Comparison of ENCODE assay signal across 9 cellular contexts in the genomic region with DNA sequence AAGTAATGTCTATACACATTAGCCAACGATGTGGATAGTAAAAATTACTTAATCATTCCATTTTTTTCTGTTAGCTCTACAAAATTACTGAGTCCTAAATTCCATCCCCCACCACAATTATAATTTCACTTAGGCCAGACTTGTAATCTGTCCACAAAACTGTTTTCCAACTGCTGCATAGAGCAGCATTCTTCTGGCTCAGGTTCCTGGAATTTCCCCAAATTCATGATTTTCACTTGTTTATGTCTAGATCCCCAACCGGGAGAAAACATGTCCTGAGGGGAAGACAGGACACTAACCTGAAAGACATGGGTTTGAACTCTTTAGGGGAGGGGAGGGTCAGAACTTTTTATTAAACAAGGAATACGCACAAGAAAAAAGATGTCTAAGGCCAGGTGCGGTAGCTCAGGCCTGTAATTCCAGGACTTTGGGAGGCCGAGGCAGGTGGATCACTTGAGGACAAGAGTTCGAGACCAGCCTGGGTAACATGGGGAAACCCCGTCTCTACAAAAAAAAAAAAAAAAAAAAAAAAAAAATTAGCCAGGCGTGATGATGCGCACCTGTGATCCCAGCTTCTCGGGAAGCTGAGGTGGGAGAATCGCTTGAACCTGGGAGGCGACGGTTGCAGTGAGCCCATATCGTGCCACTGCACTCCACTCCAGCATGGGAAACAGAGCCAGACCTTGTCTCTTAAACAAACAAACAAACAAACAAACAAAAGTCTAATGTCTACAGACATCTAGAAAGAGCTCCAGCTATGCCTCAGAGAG. TPM values are rescaled to one million over a fixed set of nuclear protein-coding genes. Genes with fewer than 3 reads are reported as not detected.
A peak's percentile ranks its signal among the peaks of the same experiment; 100 is the strongest.
DNase-seq lines count a peak whose midpoint lies in the region; ATAC-seq and TF ChIP-seq lines count a peak whose summit lies in the region.
"Had no signal": no experiment of that assay in that cellular context is flagged by ENCODE, and none has a peak within 500 bp of the region (broad histone marks: within the 10 kb centered on the region; RNA-seq: fewer than 3 reads in every experiment).

No MANE protein-coding gene starts in this region.

- H4K8ac ChIP-seq in H9 (replicated peaks; ENCODE audit: insufficient read length, low read depth, low read length) (no peak overlapping the region), mesenchymal stem cell (ENCODE audit: low read length) (no peak overlapping the region)

- no peak overlapping the region for H3K27ac ChIP-seq in AG04450 (ENCODE audit: low read depth, low read length)
- H3K27ac ChIP-seq in H9 (ENCODE audit: insufficient read length, low read depth, low read length): no peak overlapping the region
- no peak overlapping the region for H3K27ac ChIP-seq in mesenchymal stem cell (ENCODE audit: low read length, poor library complexity, severe bottlenecking)

- peaks cover 3% of the 10 kb centered on the region in 2 experiments; a peak in 3 of 5 replicates for H3K9me3 Mint-ChIP-seq in H9
- peaks cover 4% of the 10 kb centered on the region for H3K9me3 Mint-ChIP-seq in activated naive CD8-positive, alpha-beta T cell treated with anti-CD3 and anti-CD28 coated beads, Interleukin-2, amount 50 U/mL, for 24 hours

- H2AFZ ChIP-seq in H9 (ENCODE audit: low read length) (no peak overlapping the region), mesenchymal stem cell (ENCODE audit: low read depth, low read length) (no peak overlapping the region)

- H3K36me3 ChIP-seq in mesenchymal stem cell (ENCODE audit: control insufficient read depth in 1 of 2, insufficient read depth in 2 of 2, low read depth in 1 of 2, low read length in 2 of 2): no peaks in the 10 kb centered on the region

- no CpG with 5 or more reads among the region's 14 CpGs for WGBS in H9 (ENCODE audit: extremely low coverage, insufficient read length, low lambda C conversion rate)
- 84% methylated on average over 9 of the region's 14 CpGs for WGBS in mesenchymal stem cell

- no peak for ATAC-seq in activated naive CD8-positive, alpha-beta T cell treated with anti-CD3 and anti-CD28 coated beads, Interleukin-2, amount 50 U/mL, for 24 hours
- ATAC-seq in omental fat pad (ENCODE audit: low FRiP score): no peak

- peaks cover 3 to 4% (median 3%) of the 10 kb centered on the region in 3 experiments; a peak in 5 of 7 replicates for H3K36me3 Mint-ChIP-seq in H9 (ENCODE audit: insufficient read depth in 1 of 3, low read depth in 3 of 3)
- peaks cover 23% of the 10 kb centered on the region for H3K36me3 Mint-ChIP-seq in activated naive CD8-positive, alpha-beta T cell treated with anti-CD3 and anti-CD28 coated beads, Interleukin-2, amount 50 U/mL, for 24 hours (ENCODE audit: low read depth)

- H3K4me1 ChIP-seq in H9 (ENCODE audit: insufficient read depth, low read length) (no peaks in the 10 kb centered on the region), mesenchymal stem cell (ENCODE audit: control insufficient read depth, insufficient read depth, low read depth, low read length) (peaks cover 11% of the 10 kb centered on the region)

- H3K23me2 ChIP-seq in H9 (ENCODE audit: insufficient read length, low read depth, low read length, poor library complexity, severe bottlenecking): peaks cover 5% of the 10 kb centered on the region

- H3K9me3 ChIP-seq in AG04450 (ENCODE audit: control insufficient read depth, insufficient read depth, low read length) (no peaks in the 10 kb centered on the region; the same call in 1 of the 2 replicates), H9 (ENCODE audit: control insufficient read depth, low read depth, low read length) (no peaks in the 10 kb centered on the region), mesenchymal stem cell (ENCODE audit: control insufficient read depth, low read length) (no peaks in the 10 kb centered on the region)

- H2BK12ac ChIP-seq in H9 (ENCODE audit: insufficient read length, low read depth, low read length): no peak overlapping the region
- no peak overlapping the region for H2BK12ac ChIP-seq in mesenchymal stem cell (ENCODE audit: low read length in 2 of 2)

- peaks cover 2% of the 10 kb centered on the region for H3K79me1 ChIP-seq in H9 (ENCODE audit: insufficient read depth, low read depth, low read length, poor library complexity, severe bottlenecking)
- H3K79me1 ChIP-seq in mesenchymal stem cell (replicated peaks; ENCODE audit: low read length, poor library complexity, severe bottlenecking): peaks cover 5% of the 10 kb centered on the region

- H2BK20ac ChIP-seq in H9 (ENCODE audit: low read depth, low read length, poor library complexity, severe bottlenecking): no peak overlapping the region

- no peak overlapping the region for H2BK15ac ChIP-seq in H9 (ENCODE audit: low read depth, low read length)
- H2BK15ac ChIP-seq in mesenchymal stem cell (ENCODE audit: low read depth, poor library complexity, severe bottlenecking): no peak overlapping the region

- H3K27me3 Mint-ChIP-seq in H9 (ENCODE audit: low read depth): peaks cover 17% of the 10 kb centered on the region
- no peaks in the 10 kb centered on the region for H3K27me3 Mint-ChIP-seq in activated naive CD8-positive, alpha-beta T cell treated with anti-CD3 and anti-CD28 coated beads, Interleukin-2, amount 50 U/mL, for 24 hours

- no peak overlapping the region; a peak in 1 of 7 replicates for H3K27ac Mint-ChIP-seq in H9
- H3K27ac Mint-ChIP-seq in activated naive CD8-positive, alpha-beta T cell treated with anti-CD3 and anti-CD28 coated beads, Interleukin-2, amount 50 U/mL, for 24 hours: peak overlapping the region; percentile 90

- H2BK120ac ChIP-seq in H9 (ENCODE audit: low read depth, low read length, poor library complexity, severe bottlenecking) (no peak overlapping the region), mesenchymal stem cell (ENCODE audit: low read depth, low read length) (no peak overlapping the region)

- H3K18ac ChIP-seq in H9 (ENCODE audit: insufficient read length, low read depth, low read length) (no peak overlapping the region), mesenchymal stem cell (ENCODE audit: low read depth in 1 of 2, low read length in 2 of 2) (peak overlapping the region in 1 of 2 experiments; percentile 55)

- no peak overlapping the region for H3K4ac ChIP-seq in H9 (ENCODE audit: low read depth, low read length)
- no peak overlapping the region for H3K4ac ChIP-seq in mesenchymal stem cell (ENCODE audit: low read depth in 1 of 2, low read length in 2 of 2)

- H3K4me3 ChIP-seq in AG04450 (ENCODE audit: low read depth, low read length) (peak overlapping the region; percentile 90), mesenchymal stem cell (ENCODE audit: insufficient read depth in 1 of 2, low read depth in 1 of 2, low read length in 2 of 2) (peak overlapping the region in 1 of 2 experiments; percentile 97)

- TF ChIP-seq CTCF in AG04450 (IDR thresholded peaks at IDR 0.05; ENCODE audit: low read depth, low read length) (no peak), H9 (conservative IDR thresholded peaks at IDR 0.05) (no peak), omental fat pad (IDR thresholded peaks at IDR 0.05) (no peak)

- H3K23ac ChIP-seq in H9 (ENCODE audit: insufficient read length, low read depth, low read length) (no peak overlapping the region), mesenchymal stem cell (ENCODE audit: low read length in 2 of 2) (no peak overlapping the region)

- no peak overlapping the region for H3K56ac ChIP-seq in H9 (ENCODE audit: insufficient read length, low read depth, low read length)

- H3K14ac ChIP-seq in H9 (ENCODE audit: insufficient read depth, low read length): no peak overlapping the region
- no peak overlapping the region for H3K14ac ChIP-seq in mesenchymal stem cell (ENCODE audit: low read length in 2 of 2)

- no peak overlapping the region for H3K4me2 ChIP-seq in H9 (ENCODE audit: insufficient read depth, insufficient read length, low read length)
- peak overlapping the region; percentile 55 for H3K4me2 ChIP-seq in mesenchymal stem cell (ENCODE audit: low read length, poor library complexity, severe bottlenecking)

- no peak overlapping the region for H4K5ac ChIP-seq in H9 (ENCODE audit: insufficient read length, low read depth, low read length)

- no peak overlapping the region for H2AK5ac ChIP-seq in H9 (ENCODE audit: insufficient read length, low read length)
- H2AK5ac ChIP-seq in mesenchymal stem cell (ENCODE audit: low read length, severe bottlenecking): no peak overlapping the region

- H4K20me1 ChIP-seq in H9 (ENCODE audit: control insufficient read depth, insufficient read depth, insufficient read length): no peaks in the 10 kb centered on the region

- H2BK5ac ChIP-seq in H9 (ENCODE audit: insufficient read length, low read length) (no peak overlapping the region), mesenchymal stem cell (ENCODE audit: low read depth, low read length, poor library complexity, severe bottlenecking) (no peak overlapping the region)

- H3K4me3 Mint-ChIP-seq in H9: peak overlapping the region; percentile 87 to 90
- H3K4me3 Mint-ChIP-seq in activated naive CD8-positive, alpha-beta T cell treated with anti-CD3 and anti-CD28 coated beads, Interleukin-2, amount 50 U/mL, for 24 hours: peak overlapping the region; percentile 88

- POLR2A ChIA-PET in AG04450 (lab: Yijun Ruan, JAX): interaction anchor here (1.0 kb wide), 1 partner anchor 27 kb away, joined by 3 read pairs; a partner anchor contains a TSS

- no peaks in the 10 kb centered on the region for H3K27me3 ChIP-seq in AG04450 (ENCODE audit: control insufficient read depth, insufficient read depth, low read length)
- no peaks in the 10 kb centered on the region for H3K27me3 ChIP-seq in H9 (ENCODE audit: insufficient read depth, low read length)
- no peaks in the 10 kb centered on the region for H3K27me3 ChIP-seq in mesenchymal stem cell (ENCODE audit: control insufficient read depth in 1 of 2, insufficient read depth in 1 of 2, low read length in 2 of 2)

- no peak for DNase-seq in AG04450 (ENCODE audit: low read depth, low spot score)
- no peak for DNase-seq in H9
- no peak for DNase-seq in activated naive CD8-positive, alpha-beta T cell treated with anti-CD3 and anti-CD28 coated beads, Interleukin-2, amount 50 U/mL, for 24 hours
- peak; percentile 29 for DNase-seq in mesenchymal stem cell
- DNase-seq in omental fat pad (ENCODE audit: low spot score): no peak
- no peak for DNase-seq in NCI-H1417 (lab: John Stamatoyannopoulos, UW)
- no peak for DNase-seq in stimulated activated CD4-positive, alpha-beta T cell treated with anti-CD3 and anti-CD28 coated beads, Interleukin-2, amount 100 ng/mL, for 48 hours
- no peak for DNase-seq in H4 (ENCODE audit: low spot score)
- DNase-seq: T1000 had no signal

- H3K79me2 ChIP-seq in H9 (ENCODE audit: insufficient read depth, low read length): no peaks in the 10 kb centered on the region

- CTCF ChIA-PET in AG04450 (lab: Charles Lee): interaction anchor here (1.9 kb wide), 1 partner anchor 21 kb away, joined by 6 read pairs; no protein-coding TSS in a partner anchor

- no peak overlapping the region for H3K9ac ChIP-seq in H9 (ENCODE audit: extremely low read depth, insufficient read length, low read length)
- peak overlapping the region; percentile 99 for H3K9ac ChIP-seq in mesenchymal stem cell (ENCODE audit: low read length)

- no peak overlapping the region for H3T11ph ChIP-seq in H9 (ENCODE audit: low read length)

- H4K91ac ChIP-seq in H9 (ENCODE audit: insufficient read length, low read depth, low read length) (no peak overlapping the region), mesenchymal stem cell (ENCODE audit: low read length) (no peak overlapping the region)

- peaks cover 16 to 25% of the 10 kb centered on the region in 2 experiments for H3K4me1 Mint-ChIP-seq in H9
- H3K4me1 Mint-ChIP-seq in activated naive CD8-positive, alpha-beta T cell treated with anti-CD3 and anti-CD28 coated beads, Interleukin-2, amount 50 U/mL, for 24 hours: peaks cover 52% of the 10 kb centered on the region

RNA-seq across cellular contexts. Expression of a gene that starts 1.5 kb away (rescaled TPM):
- polyA plus RNA-seq in AG04450 (2011; rRNA removed): 152 and 208 TPM in 2 replicates
- 88.5 and 127 TPM in 2 replicates for polyA minus RNA-seq in AG04450 (2011; rRNA and poly(A)+ RNA removed)
- total RNA-seq in H9 (2021) (94.2 and 109 TPM in 2 replicates), omental fat pad (100 to 1,000 TPM in 3 of 4 donors, 10 to 100 TPM in 1; 89.9 to 144 (median 114) TPM)
- 77.6 TPM for polyA plus RNA-seq in mesenchymal stem cell (2013, experiment 1 of 2)
- polyA plus RNA-seq in mesenchymal stem cell (2013, experiment 2 of 2): 79.1 TPM
- total RNA-seq in H4 (2014; rRNA removed; shearing (Covaris generic)): 169 and 208 TPM in 2 replicates

RNA-seq across cellular contexts. Expression of a gene that starts 26.8 kb away (rescaled TPM):
- 0.82 and 0.83 TPM in 2 replicates for polyA plus RNA-seq in AG04450 (2011; rRNA removed)
- polyA minus RNA-seq in AG04450 (2011; rRNA and poly(A)+ RNA removed): 1.2 and 1.3 TPM in 2 replicates
- total RNA-seq in H9 (2021) (0.15 and 0.33 TPM in 2 replicates), omental fat pad (1 to 10 TPM in 1 of 4 donors, under 1 TPM in 2, not detected in 1; 0.24 to 1.1 (median 0.75) TPM)
- 0.30 TPM for polyA plus RNA-seq in mesenchymal stem cell (2013, experiment 1 of 2)
- 0.26 TPM for polyA plus RNA-seq in mesenchymal stem cell (2013, experiment 2 of 2)
- 2.3 and 4.2 TPM in 2 replicates for total RNA-seq in H4 (2014; rRNA removed; shearing (Covaris generic))
